8 cellular contexts compared by ENCODE assay signal in genomic region chr6:16322666-16323312, GRCh38.
DNase-seq lines count a peak whose midpoint lies in the region; ATAC-seq, FAIRE-seq and TF ChIP-seq lines count a peak whose summit lies in the region.

No MANE protein-coding gene starts in this region.

- FAIRE-seq in HepG2 (lab: Jason Lieb, UNC): no peak

- H3K27me3 ChIP-seq in right lobe of liver: no peaks in the 10 kb centered on the region
- H3K27me3 ChIP-seq in HepG2 (ENCODE audit: control insufficient read depth in 1 of 2, insufficient read depth in 2 of 2, low read length in 2 of 2): no peaks in the 10 kb centered on the region

- no peaks in the 10 kb centered on the region for H3K79me2 ChIP-seq in HepG2 (ENCODE audit: insufficient read depth, low read length)

- no peaks in the 10 kb centered on the region for H3K27me3 Mint-ChIP-seq in progenitor cell of endocrine pancreas

- no peak overlapping the region for H3K9ac ChIP-seq in HepG2 (ENCODE audit: insufficient read depth, low read depth, low read length)

- TF ChIP-seq RAD21 in HepG2 (CRISPR knock-in tag; IDR thresholded peaks at IDR 0.05): no peak

- no peak overlapping the region for H3K4me3 Mint-ChIP-seq in progenitor cell of endocrine pancreas (ENCODE audit: low read depth)

- in situ Hi-C loops in HepG2 (cut with HindIII; ENCODE audit: extremely low pct_ligation_motif_present, low pct_unique_long_range_greater_than_20kb): no loop called here

- TF ChIP-seq CTCF in right lobe of liver (IDR thresholded peaks at IDR 0.05) (no peak), HepG2 (CRISPR knock-in tag; IDR thresholded peaks at IDR 0.05) (no peak), progenitor cell of endocrine pancreas (IDR thresholded peaks at IDR 0.05; ENCODE audit: unreplicated experiment) (no peak)

- peak in 1 of 3 donors; percentile 44 for DNase-seq in right lobe of liver
- DNase-seq in HepG2 (ENCODE audit: low spot score): no peak
- peak; percentile 72 for DNase-seq in NOMO-1 treated with dmso at 0.1 percent for 144 hours (lab: John Stamatoyannopoulos, UW; ENCODE audit: unreplicated experiment)
- peak; percentile 80 to 83 for DNase-seq in activated T-cell treated with anti-CD3 and anti-CD28 coated beads, Interleukin-2, amount 50 U/mL, for 48 hours
- peak; percentile 80 for DNase-seq in germinal center (ENCODE audit: low spot score)
- no peak for DNase-seq in progenitor cell of endocrine pancreas (ENCODE audit: low spot score, unreplicated experiment)
- DNase-seq in ureter (ENCODE audit: low spot score): peak; percentile 61

- H2AFZ ChIP-seq in HepG2 (ENCODE audit: low read length): no peak overlapping the region

- peaks cover 10% of the 10 kb centered on the region for H3K4me1 Mint-ChIP-seq in progenitor cell of endocrine pancreas (ENCODE audit: low read depth)

- H3K4me1 ChIP-seq in right lobe of liver (no peaks in the 10 kb centered on the region), HepG2 (ENCODE audit: insufficient read depth, low read length) (peaks cover 22% of the 10 kb centered on the region)

- intact Hi-C loops in right lobe of liver (cut with DNase I): loop anchor here in 1 of 2 donors (10.0 kb wide), 1 partner anchor 78 kb away; no protein-coding TSS in a partner anchor
- intact Hi-C loops in HepG2 (cut with micrococcal nuclease; ENCODE audit: unreplicated experiment): no loop called here

- H3K9me3 ChIP-seq in right lobe of liver (no peaks in the 10 kb centered on the region), HepG2 (ENCODE audit: low read length) (no peaks in the 10 kb centered on the region)

- ATAC-seq in right lobe of liver (peak; percentile 46 to 69 (median 55)), HepG2 (no peak), HG03135 (IDR thresholded peaks at IDR 0.05; ENCODE audit: unreplicated experiment) (peak; percentile 72)

- POLR2A ChIA-PET in HepG2 (lab: Yijun Ruan, JAX): no interaction called here

- CTCF ChIA-PET in HepG2 (lab: Yijun Ruan, JAX; ENCODE audit: low intra/inter-chr PET ratio, low total read pairs): no interaction called here

- TF ChIP-seq EP300 in HepG2 (IDR thresholded peaks at IDR 0.05; ENCODE audit: low read depth in 2 of 2, low read length in 2 of 2) (no peak), HepG2 (CRISPR knock-in tag; IDR thresholded peaks at IDR 0.05; ENCODE audit: borderline replicate concordance) (no peak)

- BruUV-seq in HepG2 (replicated peaks; lab: Mats Ljungman, UMichigan): no TSS peak

- no peaks in the 10 kb centered on the region for H4K20me1 ChIP-seq in HepG2 (ENCODE audit: insufficient read depth, low read length)

- H3K36me3 ChIP-seq in right lobe of liver: peaks cover 0 to 11% (median 3%) of the 10 kb centered on the region in 4 donors
- peaks cover 19 to 40% of the 10 kb centered on the region in 2 experiments; a peak in 4 of 5 replicates for H3K36me3 ChIP-seq in HepG2 (replicated peaks in 1 of 2; ENCODE audit: control insufficient read depth in 1 of 2, insufficient read depth in 2 of 2, low read length in 2 of 2)

- peak overlapping the region; percentile 85 for H3K27ac Mint-ChIP-seq in progenitor cell of endocrine pancreas

- no peak overlapping the region for H3K27ac ChIP-seq in right lobe of liver
- H3K27ac ChIP-seq in HepG2 (ENCODE audit: extremely low read length, insufficient read depth, low read length): no peak overlapping the region

- peaks cover 14% of the 10 kb centered on the region for H3K36me3 Mint-ChIP-seq in progenitor cell of endocrine pancreas (ENCODE audit: insufficient read depth)

- TF ChIP-seq POLR2A in right lobe of liver (IDR thresholded peaks at IDR 0.05): no peak
- no peak for TF ChIP-seq POLR2A in HepG2 (IDR thresholded peaks at IDR 0.05; ENCODE audit: insufficient read depth in 1 of 2, low read depth in 2 of 2, low read length in 2 of 2)

- H3K4me3 ChIP-seq in right lobe of liver: no peak overlapping the region
- no peak overlapping the region for H3K4me3 ChIP-seq in HepG2 (replicated peaks in 1 of 3; ENCODE audit: insufficient read depth in 1 of 3, low read depth in 2 of 3, low read length in 3 of 3)

- WGBS in right lobe of liver (ENCODE audit: insufficient coverage, low coverage, low lambda C conversion rate, missing lambda C conversion rate): 59% methylated on average over 11 of the region's 11 CpGs
- 96% methylated on average over 11 of the region's 11 CpGs for WGBS in HepG2 (ENCODE audit: low lambda C conversion rate)

- H3K9me3 Mint-ChIP-seq in progenitor cell of endocrine pancreas (ENCODE audit: low read depth): no peaks in the 10 kb centered on the region

- H3K4me2 ChIP-seq in HepG2 (ENCODE audit: low read depth, low read length): no peak overlapping the region

TF ChIP-seq in HepG2, 621 proteins besides CTCF, POLR2A, EP300 and RAD21:
- TF ChIP-seq NCOR1 (IDR thresholded peaks at IDR 0.05; ENCODE audit: borderline replicate concordance, low read length) (no peak), ZBTB33 (CRISPR knock-in tag; IDR thresholded peaks at IDR 0.05) (no peak), HNRNPK (IDR thresholded peaks at IDR 0.05; ENCODE audit: low read depth, low read length, poor library complexity, severe bottlenecking) (no peak)

Comparison
In these comparisons a context has a peak if more than half of its experiments do, and no peak if none do; other contexts are left out.
1. DNase-seq: peak in NOMO-1 treated with dmso at 0.1 percent for 144 hours (single experiment), activated T-cell treated with anti-CD3 and anti-CD28 coated beads, Interleukin-2, amount 50 U/mL, for 48 hours (2 of 2), germinal center (single experiment) and ureter (single experiment); none in HepG2 (single experiment) and progenitor cell of endocrine pancreas (single experiment).